Comparison of ENCODE assay signal across 18 cellular contexts in the genomic region with DNA sequence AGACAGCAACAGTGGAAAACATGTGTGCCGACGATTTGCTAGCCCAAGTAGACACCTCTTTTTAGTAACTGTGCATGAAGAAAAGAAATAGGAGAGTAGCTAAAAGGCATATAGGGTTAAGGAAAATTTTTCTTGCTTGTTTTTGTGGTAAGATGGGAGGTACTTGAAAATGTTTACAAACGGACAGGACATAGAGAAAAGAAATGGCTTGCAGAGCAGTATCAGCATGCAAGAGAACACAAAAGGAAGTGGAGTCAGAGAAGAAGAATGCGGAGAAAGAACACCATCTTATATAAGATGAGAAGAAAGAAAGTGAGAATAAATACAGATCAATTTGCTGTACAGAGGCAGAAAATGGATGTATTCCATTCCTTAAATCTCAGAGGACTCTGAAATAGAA.
DNase-seq lines count a peak whose midpoint lies in the region; ATAC-seq, FAIRE-seq and TF ChIP-seq lines count a peak whose summit lies in the region.
"Had no signal": no experiment of that assay in that cellular context is flagged by ENCODE, and none has a peak within 500 bp of the region (broad histone marks: within the 10 kb centered on the region; RNA-seq: fewer than 3 reads in every experiment).

No MANE protein-coding gene starts in this region.

- H2BK20ac ChIP-seq in IMR-90 (ENCODE audit: low read depth, low read length), result peak overlapping the region; percentile 38; the same call in 1 of the 2 replicates

- 90% methylated on average over 2 of the region's 4 CpGs; no CpG with 5 or more reads in 1 of the 2 experiments for WGBS in IMR-90 (ENCODE audit: extremely low coverage in 2 of 2, insufficient read length in 1 of 2), 2 experiments

- dilution Hi-C loops in IMR-90 (cut with HindIII; ENCODE audit: low sequenced_read_pairs, unreplicated experiment), result no loop called here

- no peak for FAIRE-seq in bronchial epithelial cell (lab: Jason Lieb, UNC)
- FAIRE-seq: A549 had no signal

- H3K4me2 ChIP-seq in IMR-90 (ENCODE audit: low read depth, low read length), result peak overlapping the region; percentile 50; the same call in 1 of the 2 replicates
- H3K4me2 ChIP-seq: A549 had no signal

- H2AFZ ChIP-seq in ACC112 (ENCODE audit: low read length, unreplicated experiment) (peak overlapping the region; percentile 25), IMR-90 (replicated peaks; ENCODE audit: low read length, poor library complexity) (no peak overlapping the region)

- peaks cover 7% of the 10 kb centered on the region for H3K4me1 ChIP-seq in ACC112 (ENCODE audit: control insufficient read depth, insufficient read depth, low read length, unreplicated experiment)
- peaks cover 3% of the 10 kb centered on the region for H3K4me1 ChIP-seq in IMR-90 (ENCODE audit: control insufficient read depth, insufficient read depth, low read length)
- H3K4me1 ChIP-seq in effector memory CD4-positive, alpha-beta T cell (ENCODE audit: control insufficient read depth, insufficient read depth, low read length, poor library complexity, severe bottlenecking), result no peaks in the 10 kb centered on the region
- H3K4me1 ChIP-seq: A549, Caco-2 had no signal

- in situ Hi-C loops in IMR-90 (cut with MboI; ENCODE audit: low sequenced_read_pairs), result no loop called here

- ATAC-seq in IMR-90 (ENCODE audit: low read depth) (peak; percentile 78), left colon (no peak)
- ATAC-seq: A549 had no signal

- H3K27ac ChIP-seq in ACC112 (ENCODE audit: low read depth, low read length) (no peak overlapping the region), IMR-90 (ENCODE audit: insufficient read depth, low read length) (no peak overlapping the region)
- no peak overlapping the region for H3K27ac ChIP-seq in effector memory CD4-positive, alpha-beta T cell (ENCODE audit: insufficient read depth, low read length, poor library complexity, severe bottlenecking)
- H3K27ac ChIP-seq: A549, HL-60, RWPE1 had no signal

- no peak overlapping the region for H3K23ac ChIP-seq in IMR-90 (ENCODE audit: low read depth, low read length)

- no peak overlapping the region for H2BK15ac ChIP-seq in IMR-90 (ENCODE audit: low read depth, low read length)

- peak overlapping the region; percentile 35 for H2BK120ac ChIP-seq in IMR-90 (ENCODE audit: low read depth, low read length)

- H3K79me2 ChIP-seq in ACC112 (ENCODE audit: control insufficient read depth, insufficient read depth, low read length, unreplicated experiment), result no peaks in the 10 kb centered on the region

- H3K56ac ChIP-seq in IMR-90 (ENCODE audit: extremely low read depth, insufficient read depth, low read length), result no peak overlapping the region

- no peaks in the 10 kb centered on the region for H3K79me1 ChIP-seq in IMR-90 (ENCODE audit: low read depth in 1 of 2, low read length in 2 of 2)

- H3K36me3 ChIP-seq in ACC112 (ENCODE audit: insufficient read depth, low read length), result no peaks in the 10 kb centered on the region
- no peaks in the 10 kb centered on the region for H3K36me3 ChIP-seq in IMR-90 (ENCODE audit: control insufficient read depth, insufficient read depth, low read length)
- H3K36me3 ChIP-seq in bronchial epithelial cell (ENCODE audit: control insufficient read depth, insufficient read depth, low read length), result no peaks in the 10 kb centered on the region
- H3K36me3 ChIP-seq in effector memory CD4-positive, alpha-beta T cell (ENCODE audit: control insufficient read depth, insufficient read depth, low read length), result no peaks in the 10 kb centered on the region

- no peak overlapping the region for H2AK5ac ChIP-seq in IMR-90 (ENCODE audit: low read depth, low read length)

- H4K8ac ChIP-seq in IMR-90 (ENCODE audit: low read depth in 2 of 2, low read length in 2 of 2), result peak overlapping the region in 1 of 2 experiments; percentile 18; a peak in 1 of 4 replicates

- intact Hi-C loops in IMR-90 (cut with micrococcal nuclease) (no loop called here), left colon (cut with DNase I, micrococcal nuclease) (no loop called here)

- no peak for TF ChIP-seq RAD21 in IMR-90 (IDR thresholded peaks at IDR 0.05; ENCODE audit: low read length)

- H3K4ac ChIP-seq in IMR-90 (ENCODE audit: low read depth, low read length), result peak overlapping the region; percentile 20; the same call in 1 of the 2 replicates

- DNase-seq in IMR-90, result peak; percentile 71
- DNase-seq in bronchial epithelial cell (ENCODE audit: low read depth), result peak; percentile 44
- DNase-seq in iris pigment epithelial cell (ENCODE audit: low read depth), result peak; percentile 85
- no peak for DNase-seq in effector memory CD4-positive, alpha-beta T cell
- no peak for DNase-seq in NAMALWA (ENCODE audit: low spot score)
- DNase-seq in NCI-H510A treated with DMSO at 0.1 percent for 48 hours (lab: John Stamatoyannopoulos, UW), result no peak
- DNase-seq in left colon, result no peak
- DNase-seq: AML-193, Caco-2, DMS79, GOT3, KG1, NCI-H2029 treated with DMSO at 0.1 percent for 48 hours, NCI-H526 had no signal

- no peaks in the 10 kb centered on the region for H3K9me3 ChIP-seq in IMR-90 (ENCODE audit: control insufficient read depth, insufficient read depth, low read length)
- no peaks in the 10 kb centered on the region for H3K9me3 ChIP-seq in effector memory CD4-positive, alpha-beta T cell (ENCODE audit: control insufficient read depth, low read length)
- H3K9me3 ChIP-seq: A549, Caco-2 had no signal

- peak overlapping the region; percentile 10; the same call in 1 of the 2 replicates for H3K14ac ChIP-seq in IMR-90 (replicated peaks; ENCODE audit: low read depth, low read length)

- H3K9me1 ChIP-seq in IMR-90 (ENCODE audit: insufficient read depth, low read length), result peaks cover 2% of the 10 kb centered on the region; the same call in 1 of the 2 replicates

- H3K9ac ChIP-seq in IMR-90 (ENCODE audit: low read depth, low read length), result no peak overlapping the region

- H3K18ac ChIP-seq in IMR-90 (ENCODE audit: low read depth, low read length), result peak overlapping the region; percentile 64; the same call in 1 of the 2 replicates

- POLR2A ChIA-PET in IMR-90 (lab: Charles Lee; ENCODE audit: unreplicated experiment), result no interaction called here

- H3K27me3 ChIP-seq in ACC112 (ENCODE audit: insufficient read depth, low read length) (no peaks in the 10 kb centered on the region), IMR-90 (ENCODE audit: control insufficient read depth, insufficient read depth, low read length) (no peaks in the 10 kb centered on the region), bronchial epithelial cell (ENCODE audit: control insufficient read depth, insufficient read depth, low read length) (no peaks in the 10 kb centered on the region)
- H3K27me3 ChIP-seq in effector memory CD4-positive, alpha-beta T cell (replicated peaks; ENCODE audit: control insufficient read depth, insufficient read depth, low read length, poor library complexity, severe bottlenecking), result no peaks in the 10 kb centered on the region

- H2BK5ac ChIP-seq in IMR-90 (ENCODE audit: low read depth, low read length, poor library complexity, severe bottlenecking), result peak overlapping the region; percentile 46

- no TSS peak for BruUV-seq in IMR-90 (replicated peaks; lab: Mats Ljungman, UMichigan)

- TF ChIP-seq POLR2A in IMR-90 (IDR thresholded peaks at IDR 0.05; ENCODE audit: low read depth, low read length), result no peak

- CTCF ChIA-PET in IMR-90 (lab: Yijun Ruan, JAX), result no interaction called here

- no peaks in the 10 kb centered on the region for H4K20me1 ChIP-seq in IMR-90 (ENCODE audit: insufficient read depth, low read length)

- no peak overlapping the region for H2AK9ac ChIP-seq in IMR-90 (replicated peaks; ENCODE audit: low read depth, low read length, poor library complexity)

- no peak overlapping the region for H3K4me3 ChIP-seq in ACC112 (ENCODE audit: low read depth, low read length)
- H3K4me3 ChIP-seq in IMR-90 (ENCODE audit: insufficient read depth, low read depth, low read length), result no peak overlapping the region
- H3K4me3 ChIP-seq in bronchial epithelial cell (ENCODE audit: low read depth, low read length), result no peak overlapping the region
- H3K4me3 ChIP-seq in effector memory CD4-positive, alpha-beta T cell (ENCODE audit: insufficient read depth, low read depth, low read length, poor library complexity, severe bottlenecking), result no peak overlapping the region
- H3K4me3 ChIP-seq: A549 had no signal

- H4K91ac ChIP-seq in IMR-90 (ENCODE audit: insufficient read depth, low read depth, low read length), result no peak overlapping the region

- no peak for TF ChIP-seq CTCF in IMR-90 (conservative IDR thresholded peaks at IDR 0.05; ENCODE audit: low read depth, low read length)
- no peak for TF ChIP-seq CTCF in bronchial epithelial cell (IDR thresholded peaks at IDR 0.05; ENCODE audit: insufficient read depth, low read length, severe bottlenecking)

- peak overlapping the region; percentile 4; the same call in 1 of the 2 replicates for H4K5ac ChIP-seq in IMR-90 (ENCODE audit: low read depth, low read length)

TF ChIP-seq in IMR-90, 13 proteins besides CTCF, POLR2A, EP300 and RAD21:
- TF ChIP-seq MAFK (IDR thresholded peaks at IDR 0.05; ENCODE audit: low read depth, low read length), result no peak

Comparison
In these comparisons a context has a peak if more than half of its experiments do, and no peak if none do; other contexts are left out.
1. DNase-seq: peak in IMR-90 (single experiment), bronchial epithelial cell (single experiment) and iris pigment epithelial cell (single experiment); none in effector memory CD4-positive, alpha-beta T cell (0 of 3), NAMALWA (single experiment), NCI-H510A treated with DMSO at 0.1 percent for 48 hours (single experiment) and left colon (0 of 2).